In genomic region chr14:43042408-43042807, GRCh38 we compare ENCODE assay signal across 14 cellular contexts.
A peak's percentile ranks its signal among the peaks of the same experiment; 100 is the strongest.
DNase-seq lines count a peak whose midpoint lies in the region; ATAC-seq and TF ChIP-seq lines count a peak whose summit lies in the region.
"Had no signal": no experiment of that assay in that cellular context is flagged by ENCODE, and none has a peak within 500 bp of the region (broad histone marks: within the 10 kb centered on the region; RNA-seq: fewer than 3 reads in every experiment).

No MANE protein-coding gene starts in this region.

- no peaks in the 10 kb centered on the region for H3K9me3 Mint-ChIP-seq in MCF 10A (ENCODE audit: unreplicated experiment)

- no peaks in the 10 kb centered on the region for H4K20me1 ChIP-seq in KMS-11 (ENCODE audit: insufficient read depth)
- H4K20me1 ChIP-seq: BLaER1 had no signal

- ATAC-seq in HG03139 (IDR thresholded peaks at IDR 0.05; ENCODE audit: unreplicated experiment) (no peak), lower lobe of right lung (no peak), GM19455 (IDR thresholded peaks at IDR 0.05; ENCODE audit: unreplicated experiment) (no peak)
- ATAC-seq: HCT116 had no signal

- DNase-seq in NCI-H128 (lab: John Stamatoyannopoulos, UW; ENCODE audit: unreplicated experiment) (peak; percentile 7), RPMI8226 (peak; percentile 26), MCF 10A (ENCODE audit: unreplicated experiment) (no peak), lower lobe of right lung (no peak)
- DNase-seq: NCI-H2081, NCI-H524, T-helper 9 cell had no signal

- H3K4me1 ChIP-seq in KMS-11 (ENCODE audit: low read depth, poor library complexity, severe bottlenecking), result peaks cover 21% of the 10 kb centered on the region
- H3K4me1 ChIP-seq in parathyroid adenoma, result no peaks in the 10 kb centered on the region
- no peaks in the 10 kb centered on the region for H3K4me1 ChIP-seq in lower lobe of right lung
- H3K4me1 ChIP-seq: BLaER1 had no signal

- POLR2A ChIA-PET in MCF 10A (lab: Yijun Ruan, JAX), result no interaction called here

- H3K9ac ChIP-seq in KMS-11 (no peak overlapping the region), parathyroid adenoma (no peak overlapping the region)
- H3K9ac ChIP-seq: BLaER1 had no signal

- H3K27ac ChIP-seq in KMS-11, result peak overlapping the region; percentile 11; the same call in 1 of the 2 replicates
- H3K27ac ChIP-seq in parathyroid adenoma, result no peak overlapping the region
- H3K27ac ChIP-seq in lower lobe of right lung, result no peak overlapping the region
- H3K27ac ChIP-seq: BLaER1, RWPE1 had no signal

- CTCF ChIA-PET in MCF 10A (lab: Yijun Ruan, JAX), result no interaction called here

- H2AFZ ChIP-seq in KMS-11 (ENCODE audit: low read depth) (peak overlapping the region; percentile 34; the same call in 1 of the 2 replicates), parathyroid adenoma (no peak overlapping the region)

- no peaks in the 10 kb centered on the region for H3K9me3 ChIP-seq in parathyroid adenoma (ENCODE audit: control insufficient read depth, low read length)
- H3K9me3 ChIP-seq in lower lobe of right lung, result no peaks in the 10 kb centered on the region
- H3K9me3 ChIP-seq: BLaER1 had no signal

- no peaks in the 10 kb centered on the region for H3K4me1 Mint-ChIP-seq in MCF 10A (ENCODE audit: insufficient read depth, unreplicated experiment)

- TF ChIP-seq CTCF in KMS-11 (conservative IDR thresholded peaks at IDR 0.05; ENCODE audit: low read depth, low read length), result no peak
- TF ChIP-seq CTCF in parathyroid adenoma (IDR thresholded peaks at IDR 0.05), result no peak
- TF ChIP-seq CTCF in MCF 10A (IDR thresholded peaks at IDR 0.05; ENCODE audit: unreplicated experiment), result no peak
- no peak for TF ChIP-seq CTCF in lower lobe of right lung (IDR thresholded peaks at IDR 0.05)

- no peak overlapping the region for H3K4me3 ChIP-seq in KMS-11 (IDR thresholded peaks at IDR 0.05; ENCODE audit: insufficient read depth, low read depth, low read length)
- no peak overlapping the region for H3K4me3 ChIP-seq in parathyroid adenoma (ENCODE audit: low read depth, low read length)
- H3K4me3 ChIP-seq in lower lobe of right lung, result no peak overlapping the region
- H3K4me3 ChIP-seq: BLaER1 had no signal

- H3K36me3 Mint-ChIP-seq in MCF 10A (ENCODE audit: insufficient read depth, unreplicated experiment), result no peaks in the 10 kb centered on the region

- no TSS peak for BruUV-seq in MCF 10A (replicated peaks; lab: Mats Ljungman, UMichigan)

- H3K27me3 ChIP-seq in KMS-11 (ENCODE audit: insufficient read depth, low read depth) (no peaks in the 10 kb centered on the region), parathyroid adenoma (ENCODE audit: control insufficient read depth, insufficient read depth, low read length) (no peaks in the 10 kb centered on the region), lower lobe of right lung (ENCODE audit: low read depth) (no peaks in the 10 kb centered on the region)
- H3K27me3 ChIP-seq: BLaER1 had no signal

- intact Hi-C loops in MCF 10A (cut with micrococcal nuclease), result no loop called here
- intact Hi-C loops in lower lobe of right lung (cut with DNase I), result no loop called here

- H3K4me3 Mint-ChIP-seq in MCF 10A (ENCODE audit: unreplicated experiment), result no peak overlapping the region

- peak overlapping the region; percentile 78 for H3K4me2 ChIP-seq in KMS-11
- peak overlapping the region; percentile 41 for H3K4me2 ChIP-seq in parathyroid adenoma (ENCODE audit: low read length)
- H3K4me2 ChIP-seq: BLaER1 had no signal

- no peaks in the 10 kb centered on the region for H3K79me2 ChIP-seq in KMS-11 (ENCODE audit: insufficient read depth, low read depth)
- H3K79me2 ChIP-seq in parathyroid adenoma, result no peaks in the 10 kb centered on the region

- H3K27ac Mint-ChIP-seq in MCF 10A (ENCODE audit: low read depth, unreplicated experiment), result no peak overlapping the region

- H3K36me3 ChIP-seq in KMS-11 (ENCODE audit: insufficient read depth) (no peaks in the 10 kb centered on the region), parathyroid adenoma (ENCODE audit: control insufficient read depth, insufficient read depth, low read length) (no peaks in the 10 kb centered on the region), lower lobe of right lung (no peaks in the 10 kb centered on the region)
- H3K36me3 ChIP-seq: BLaER1 had no signal

- H3K27me3 Mint-ChIP-seq in MCF 10A (ENCODE audit: insufficient read depth, unreplicated experiment), result no peaks in the 10 kb centered on the region

Comparison
In these comparisons a context has a peak if more than half of its experiments do, and no peak if none do; other contexts are left out.
1. DNase-seq: peak in NCI-H128 (single experiment) and RPMI8226 (single experiment); none in MCF 10A (single experiment) and lower lobe of right lung (single experiment).